ENCODE assay signal across 21 cellular contexts in the genomic region with DNA sequence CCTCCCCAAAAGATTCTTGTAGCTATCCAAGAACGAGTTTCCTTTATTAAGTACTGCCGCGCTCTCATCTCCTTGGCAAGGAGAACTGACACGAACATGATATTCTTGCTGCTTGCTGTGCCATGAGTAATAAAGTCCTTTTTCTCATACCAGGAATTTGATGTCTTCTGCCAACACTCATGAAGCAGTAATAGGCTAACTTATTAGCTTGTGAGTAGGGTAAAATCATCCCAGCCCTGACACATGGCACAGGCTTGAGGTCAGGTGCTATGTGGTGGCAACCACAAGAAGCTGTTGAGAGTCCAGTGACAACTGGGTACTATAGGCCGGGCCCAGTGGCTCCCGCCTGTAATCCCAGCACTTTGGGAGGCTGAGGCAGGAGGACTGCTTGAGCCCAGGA. TPM values are rescaled to one million over a fixed set of nuclear protein-coding genes. Genes with fewer than 3 reads are reported as not detected.
A peak's percentile ranks its signal among the peaks of the same experiment; 100 is the strongest.
DNase-seq lines count a peak whose midpoint lies in the region; ATAC-seq and TF ChIP-seq lines count a peak whose summit lies in the region.
"Had no signal": no experiment of that assay in that cellular context is flagged by ENCODE, and none has a peak within 500 bp of the region (broad histone marks: within the 10 kb centered on the region; RNA-seq: fewer than 3 reads in every experiment).

No MANE protein-coding gene starts in this region.

- no peak for TF ChIP-seq EP300 in gastroesophageal sphincter (IDR thresholded peaks at IDR 0.05)

- peak in 3 of 4 donors; percentile 41 to 50 (median 46) for ATAC-seq in heart left ventricle
- no peak for ATAC-seq in right cardiac atrium
- ATAC-seq in gastroesophageal sphincter, result no peak
- ATAC-seq: activated CD8-positive, alpha-beta memory T cell treated with anti-CD3 and anti-CD28 coated beads, Interleukin-2, amount 10 ng/mL, durations not matched to agents 7 days and 5 days; naive thymus-derived CD8-positive, alpha-beta T cell had no signal

- H3K36me3 ChIP-seq in heart left ventricle (peaks cover 0 to 15% (median 0%) of the 10 kb centered on the region in 9 donors), left ventricle myocardium inferior (peaks cover 3% of the 10 kb centered on the region), gastroesophageal sphincter (peaks cover 0 to 28% of the 10 kb centered on the region in 2 donors)
- H3K36me3 ChIP-seq: ovary, thyroid gland had no signal

- no peak overlapping the region for H3K27ac ChIP-seq in heart left ventricle
- no peak overlapping the region for H3K27ac ChIP-seq in right cardiac atrium (ENCODE audit: low read length)
- peak overlapping the region; percentile 27 for H3K27ac ChIP-seq in left ventricle myocardium inferior (replicated peaks)
- no peak overlapping the region for H3K27ac ChIP-seq in gastroesophageal sphincter
- H3K27ac ChIP-seq: ovary, SK-N-MC, thyroid gland had no signal

- TF ChIP-seq POLR2A in heart left ventricle (IDR thresholded peaks at IDR 0.05) (no peak), gastroesophageal sphincter (IDR thresholded peaks at IDR 0.05) (no peak)

- in situ Hi-C loops in astrocyte of the cerebellum (cut with HindIII; ENCODE audit: low sequenced_read_pairs), result no loop called here

- H3K27me3 ChIP-seq in heart left ventricle, result no peaks in the 10 kb centered on the region
- H3K27me3 ChIP-seq in right cardiac atrium (ENCODE audit: control insufficient read depth, insufficient read depth), result no peaks in the 10 kb centered on the region
- H3K27me3 ChIP-seq in left ventricle myocardium inferior (ENCODE audit: low read depth), result no peaks in the 10 kb centered on the region
- no peaks in the 10 kb centered on the region for H3K27me3 ChIP-seq in gastroesophageal sphincter
- H3K27me3 ChIP-seq: ovary, thyroid gland had no signal

- H3K4me3 ChIP-seq in heart left ventricle (no peak overlapping the region), right cardiac atrium (ENCODE audit: low read length) (no peak overlapping the region), astrocyte of the cerebellum (ENCODE audit: low read depth, low read length) (no peak overlapping the region), left ventricle myocardium inferior (no peak overlapping the region), gastroesophageal sphincter (no peak overlapping the region)
- H3K4me3 ChIP-seq: ovary, SK-N-MC, thyroid gland had no signal

- H3K9me3 ChIP-seq in heart left ventricle (no peaks in the 10 kb centered on the region), right cardiac atrium (ENCODE audit: control insufficient read depth, low read length) (no peaks in the 10 kb centered on the region), left ventricle myocardium inferior (replicated peaks) (no peaks in the 10 kb centered on the region), gastroesophageal sphincter (no peaks in the 10 kb centered on the region)
- H3K9me3 ChIP-seq: ovary, thyroid gland had no signal

- H3K4me1 ChIP-seq in heart left ventricle (peaks cover 0 to 6% (median 0%) of the 10 kb centered on the region in 12 donors), right cardiac atrium (ENCODE audit: control insufficient read depth, insufficient read depth, low read length) (no peaks in the 10 kb centered on the region), left ventricle myocardium inferior (no peaks in the 10 kb centered on the region), gastroesophageal sphincter (no peaks in the 10 kb centered on the region)
- H3K4me1 ChIP-seq: thyroid gland had no signal

- WGBS in heart left ventricle, 4 donors, result 65 to 83% (median 71%) methylated on average over 6 of the region's 6 CpGs
- WGBS in right cardiac atrium, result 78% methylated on average over 6 of the region's 6 CpGs
- 90 to 95% methylated on average over 4 to 5 of the region's 6 CpGs for WGBS in gastroesophageal sphincter (ENCODE audit: low coverage in 1 of 2), 2 donors

- DNase-seq in heart left ventricle (no peak), right cardiac atrium (no peak), astrocyte of the cerebellum (ENCODE audit: low read depth) (peak; percentile 22), left ventricle myocardium inferior (no peak), stromal cell of bone marrow (ENCODE audit: low read depth) (peak; percentile 64), T-helper 9 cell (no peak), posterior vena cava (ENCODE audit: low spot score) (no peak)
- DNase-seq: activated CD8-positive, alpha-beta memory T cell treated with anti-CD3 and anti-CD28 coated beads, Interleukin-2, amount 10 ng/mL, durations not matched to agents 7 days and 5 days; CD4-positive, CD25-positive, alpha-beta regulatory T cell; DMS53; mesenchymal stem cell; MV-4-11; naive thymus-derived CD8-positive, alpha-beta T cell; NCI-H1930; NCI-H446; ovary; stimulated activated CD4-positive, alpha-beta T cell treated with anti-CD3 and anti-CD28 coated beads, Interleukin-1b, Interleukin-23, amount 100 ng/mL, for 48 hours; stimulated activated naive CD4-positive, alpha-beta T cell treated with Interleukin-2 at 50 U/mL for 16 hours; thyroid gland had no signal

- intact Hi-C loops in heart left ventricle (cut with DNase I), result no loop called here
- intact Hi-C loops in right cardiac atrium (cut with DNase I), result no loop called here
- intact Hi-C loops in left ventricle myocardium inferior (cut with micrococcal nuclease), result no loop called here
- intact Hi-C loops in posterior vena cava (cut with DNase I), result no loop called here

- TF ChIP-seq CTCF in heart left ventricle (IDR thresholded peaks at IDR 0.05), result no peak
- no peak for TF ChIP-seq CTCF in astrocyte of the cerebellum (IDR thresholded peaks at IDR 0.05; ENCODE audit: low read depth, low read length, missing control alignments)
- no peak for TF ChIP-seq CTCF in left ventricle myocardium inferior (IDR thresholded peaks at IDR 0.05; ENCODE audit: borderline replicate concordance)
- TF ChIP-seq CTCF in gastroesophageal sphincter (IDR thresholded peaks at IDR 0.05), result no peak

RNA-seq across cellular contexts. Expression of gene UBXN7, which starts 22.7 kb away (rescaled TPM):
- total RNA-seq in heart left ventricle, result 10 to 100 TPM; 10.3 to 50.2 (median 29.5) TPM
- 10 to 100 TPM in 1 of 2 donors, 1 to 10 TPM in 1; 6.9 to 10.3 TPM for polyA plus RNA-seq in heart left ventricle
- total RNA-seq in right cardiac atrium, result 10 to 100 TPM; 33.7 to 36.3 (median 35.4) TPM
- 11.6 TPM for polyA plus RNA-seq in right cardiac atrium
- 31.2 TPM for total RNA-seq in left ventricle myocardium inferior
- 10 to 100 TPM; 17.1 to 24.1 (median 22.0) TPM for total RNA-seq in gastroesophageal sphincter
- total RNA-seq in posterior vena cava, result 10 to 100 TPM; 41.5 to 42.8 TPM

RNA-seq across cellular contexts. Expression of gene RNF168, which starts 48.6 kb away (rescaled TPM):
- total RNA-seq in heart left ventricle (10 to 100 TPM; 15.0 to 31.8 (median 21.1) TPM), right cardiac atrium (10 to 100 TPM; 18.5 to 24.9 (median 22.6) TPM), left ventricle myocardium inferior (18.9 TPM), gastroesophageal sphincter (10 to 100 TPM; 19.4 to 26.0 (median 23.7) TPM), posterior vena cava (10 to 100 TPM; 19.9 to 24.6 TPM)
- polyA plus RNA-seq in heart left ventricle (10 to 100 TPM in 1 of 2 donors, 1 to 10 TPM in 1; 8.4 to 13.4 TPM), right cardiac atrium (6.8 TPM)

Comparison
In these comparisons a context has a peak if more than half of its experiments do, and no peak if none do; other contexts are left out.
1. ATAC-seq: peak in heart left ventricle (3 of 4); none in right cardiac atrium (0 of 2) and gastroesophageal sphincter (single experiment).
2. DNase-seq: peak in astrocyte of the cerebellum (single experiment) and stromal cell of bone marrow (single experiment); none in heart left ventricle (0 of 5), right cardiac atrium (0 of 3), left ventricle myocardium inferior (single experiment), T-helper 9 cell (single experiment) and posterior vena cava (single experiment).